ENCODE assay signal across 23 cellular contexts in genomic region chr11:98568011-98568410, GRCh38.
DNase-seq lines count a peak whose midpoint lies in the region; ATAC-seq lines count a peak whose summit lies in the region.
"Had no signal": no experiment of that assay in that cellular context is flagged by ENCODE, and none has a peak within 500 bp of the region (broad histone marks: within the 10 kb centered on the region; RNA-seq: fewer than 3 reads in every experiment).

No MANE protein-coding gene starts in this region.

- no peak overlapping the region for H3K27ac ChIP-seq in naive thymus-derived CD4-positive, alpha-beta T cell (ENCODE audit: low read depth, low read length)
- H3K27ac ChIP-seq: 22Rv1, foreskin keratinocyte, RWPE1, testis had no signal

- H3K36me3 Mint-ChIP-seq in naive thymus-derived CD4-positive, alpha-beta T cell: peaks cover 0 to 4% (median 0%) of the 10 kb centered on the region in 5 donors
- H3K36me3 Mint-ChIP-seq: activated naive CD8-positive, alpha-beta T cell; T-cell; WTC11 had no signal

- no peaks in the 10 kb centered on the region for H3K27me3 ChIP-seq in adipocyte (replicated peaks; ENCODE audit: control insufficient read depth, insufficient read depth, low read length)
- H3K27me3 ChIP-seq in naive thymus-derived CD4-positive, alpha-beta T cell (ENCODE audit: control insufficient read depth in 2 of 2, insufficient read depth in 2 of 2, low read length in 2 of 2): no peaks in the 10 kb centered on the region
- H3K27me3 ChIP-seq: foreskin keratinocyte, testis had no signal

- H3K9ac ChIP-seq in adipocyte (ENCODE audit: low read length): no peak overlapping the region

- H3K4me1 ChIP-seq in adipocyte (ENCODE audit: control insufficient read depth, insufficient read depth, low read length): no peaks in the 10 kb centered on the region
- H3K4me1 ChIP-seq in naive thymus-derived CD4-positive, alpha-beta T cell (ENCODE audit: control insufficient read depth in 2 of 2, insufficient read depth in 2 of 2, low read length in 2 of 2): no peaks in the 10 kb centered on the region
- H3K4me1 ChIP-seq: Caco-2, foreskin keratinocyte, HAP-1, testis had no signal

- CTCF ChIA-PET in naive thymus-derived CD4-positive, alpha-beta T cell (lab: Charles Lee): no interaction called here

- ATAC-seq in naive thymus-derived CD4-positive, alpha-beta T cell: no peak
- ATAC-seq in GM18858 (IDR thresholded peaks at IDR 0.05; ENCODE audit: unreplicated experiment): no peak
- ATAC-seq: activated CD8-positive, alpha-beta T cell treated with anti-CD3 and anti-CD28 coated beads for 36 hours; effector memory CD8-positive, alpha-beta T cell; foreskin keratinocyte; T-cell; WTC11 had no signal

- no peak overlapping the region for H3K4me3 ChIP-seq in adipocyte (ENCODE audit: low read length)
- no peak overlapping the region for H3K4me3 ChIP-seq in naive thymus-derived CD4-positive, alpha-beta T cell (ENCODE audit: low read length)
- H3K4me3 ChIP-seq: HAP-1 had no signal

- DNase-seq in DMS53 (lab: John Stamatoyannopoulos, UW) (peak; percentile 10), DMS53 treated with DMSO at 0.1 percent for 48 hours (lab: John Stamatoyannopoulos, UW; ENCODE audit: unreplicated experiment) (no peak), NCI-H2171 (lab: John Stamatoyannopoulos, UW) (peak; percentile 88), adipocyte (ENCODE audit: low read depth) (peak; percentile 3), iris pigment epithelial cell (ENCODE audit: low read depth) (peak; percentile 55), cortex of kidney (lab: John Stamatoyannopoulos, UW) (no peak)
- DNase-seq in naive thymus-derived CD4-positive, alpha-beta T cell: no peak
- DNase-seq: activated CD8-positive, alpha-beta T cell treated with anti-CD3 and anti-CD28 coated beads for 36 hours; activated T-cell treated with anti-CD3 and anti-CD28 coated beads, Interleukin-2, amount 50 U/mL, for 48 hours; Caco-2; central memory CD4-positive, alpha-beta T cell; effector memory CD8-positive, alpha-beta T cell; stimulated activated CD4-positive, alpha-beta T cell treated with anti-CD3 and anti-CD28 coated beads, Interleukin-12 subunit alpha, Interleukin-12 subunit beta, amount 100 ng/mL, for 4 hours; T-cell; testis had no signal

- H3K27ac Mint-ChIP-seq in naive thymus-derived CD4-positive, alpha-beta T cell: no peak overlapping the region
- H3K27ac Mint-ChIP-seq: activated CD8-positive, alpha-beta T cell treated with anti-CD3 and anti-CD28 coated beads for 36 hours; activated naive CD8-positive, alpha-beta T cell; B cell; effector memory CD8-positive, alpha-beta T cell; T-cell; WTC11 had no signal

- no peaks in the 10 kb centered on the region for H3K36me3 ChIP-seq in adipocyte (ENCODE audit: control insufficient read depth, insufficient read depth, low read length, severe bottlenecking)
- no peaks in the 10 kb centered on the region for H3K36me3 ChIP-seq in naive thymus-derived CD4-positive, alpha-beta T cell (ENCODE audit: control insufficient read depth in 2 of 3, insufficient read depth in 3 of 3, low read length in 3 of 3)
- H3K36me3 ChIP-seq: HAP-1 had no signal

- no peaks in the 10 kb centered on the region for H3K27me3 Mint-ChIP-seq in naive thymus-derived CD4-positive, alpha-beta T cell
- H3K27me3 Mint-ChIP-seq: activated CD8-positive, alpha-beta T cell treated with anti-CD3 and anti-CD28 coated beads for 36 hours; activated naive CD8-positive, alpha-beta T cell; B cell; effector memory CD8-positive, alpha-beta T cell; T-cell had no signal

- H3K9me3 Mint-ChIP-seq in naive thymus-derived CD4-positive, alpha-beta T cell: peaks cover 0 to 10% (median 4%) of the 10 kb centered on the region in 11 donors
- H3K9me3 Mint-ChIP-seq: WTC11 had no signal

- H3K4me3 Mint-ChIP-seq in naive thymus-derived CD4-positive, alpha-beta T cell: no peak overlapping the region
- H3K4me3 Mint-ChIP-seq: activated CD8-positive, alpha-beta T cell treated with anti-CD3 and anti-CD28 coated beads for 36 hours; activated naive CD8-positive, alpha-beta T cell; B cell; effector memory CD8-positive, alpha-beta T cell; T-cell; WTC11 had no signal

- peaks cover 0 to 1% (median 0%) of the 10 kb centered on the region in 7 donors for H3K4me1 Mint-ChIP-seq in naive thymus-derived CD4-positive, alpha-beta T cell
- H3K4me1 Mint-ChIP-seq: B cell, T-cell had no signal

- intact Hi-C loops in naive thymus-derived CD4-positive, alpha-beta T cell (cut with micrococcal nuclease): no loop called here

- POLR2A ChIA-PET in naive thymus-derived CD4-positive, alpha-beta T cell (lab: Charles Lee): no interaction called here

- H3K9me3 ChIP-seq in adipocyte (ENCODE audit: control insufficient read depth, low read length): no peaks in the 10 kb centered on the region
- H3K9me3 ChIP-seq in naive thymus-derived CD4-positive, alpha-beta T cell (ENCODE audit: control insufficient read depth in 2 of 3, low read length in 3 of 3): no peaks in the 10 kb centered on the region
- H3K9me3 ChIP-seq: Caco-2, HAP-1, testis had no signal

Comparison
In these comparisons a context has a peak if more than half of its experiments do, and no peak if none do; other contexts are left out.
1. DNase-seq: peak in DMS53 (single experiment), NCI-H2171 (single experiment), adipocyte (single experiment) and iris pigment epithelial cell (single experiment); none in DMS53 treated with DMSO at 0.1 percent for 48 hours (single experiment), cortex of kidney (single experiment) and naive thymus-derived CD4-positive, alpha-beta T cell (0 of 9).